ENCODE assay signal across 1 cellular context in the genomic region with DNA sequence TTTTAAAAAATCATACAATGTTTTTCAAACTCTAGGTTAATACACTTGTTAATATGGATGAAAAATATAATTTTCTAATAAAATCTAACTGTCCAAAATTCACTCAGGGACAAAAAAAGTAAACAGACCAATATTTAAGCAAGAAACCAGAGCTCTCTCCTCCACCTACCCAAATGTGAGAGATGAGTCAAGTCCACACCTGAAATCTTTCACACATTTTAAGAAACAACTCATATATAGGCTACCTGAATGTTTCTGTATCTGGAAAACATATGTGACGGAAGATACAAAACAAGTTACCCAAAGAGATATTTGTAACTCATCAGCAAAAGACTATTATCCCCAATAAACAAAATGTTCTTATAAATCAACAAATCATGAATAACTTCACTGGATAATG.
TF ChIP-seq lines count a peak whose summit lies in the region.

No MANE protein-coding gene starts in this region.

TF ChIP-seq in GM23338, 12 proteins besides CTCF, POLR2A, EP300 and RAD21 (continued from another document):
- TF ChIP-seq NANOG (IDR thresholded peaks at IDR 0.05; ENCODE audit: borderline replicate concordance) = no peak
- TF ChIP-seq EZH2 (IDR thresholded peaks at IDR 0.05; ENCODE audit: low read depth, unreplicated experiment) = no peak
